ENCODE assay signal across 20 cellular contexts in genomic region chr22:41146573-41146972, GRCh38. TPM values are rescaled to one million over a fixed set of nuclear protein-coding genes. Genes with fewer than 3 reads are reported as not detected.
DNase-seq lines count a peak whose midpoint lies in the region; ATAC-seq and TF ChIP-seq lines count a peak whose summit lies in the region.
"Had no signal": no experiment of that assay in that cellular context is flagged by ENCODE, and none has a peak within 500 bp of the region (broad histone marks: within the 10 kb centered on the region; RNA-seq: fewer than 3 reads in every experiment).

No MANE protein-coding gene starts in this region.

- H3K79me2 ChIP-seq in GM23338 (replicated peaks; ENCODE audit: insufficient read depth), result peaks cover 10% of the 10 kb centered on the region; the same call in 1 of the 2 replicates

- peaks cover 40% of the 10 kb centered on the region for H4K20me1 ChIP-seq in GM23338 (replicated peaks; ENCODE audit: insufficient read depth)

- no peak overlapping the region for H3K4me2 ChIP-seq in GM23338

- H3K27ac ChIP-seq in GM23338 (ENCODE audit: low read depth), result peak overlapping the region; percentile 72; the same call in 1 of the 2 replicates
- H3K27ac ChIP-seq: SJCRH30 had no signal

- DNase-seq in ELR (ENCODE audit: low read depth) (peak; percentile 11), GM23338 (ENCODE audit: low spot score) (no peak), amniotic epithelial cell (ENCODE audit: low read depth) (peak; percentile 6), fibroblast of mammary gland (ENCODE audit: low read depth) (peak; percentile 5), posterior vena cava (ENCODE audit: low spot score) (no peak), NCI-H1694 (lab: John Stamatoyannopoulos, UW) (no peak), DMS53 treated with DMSO at 0.1 percent for 48 hours (lab: John Stamatoyannopoulos, UW; ENCODE audit: unreplicated experiment) (no peak)
- DNase-seq: C1 segment of cervical spinal cord; CD8-positive, alpha-beta memory T cell; DMS79 treated with DMSO at 0.1 percent for 48 hours; KG1; MG63; NCI-H1048; NCI-H1436; NCI-H2029; NCI-H446 treated with DMSO at 0.1 percent for 48 hours; NCI-H748 treated with DMSO at 0.1 percent for 48 hours had no signal

- peaks cover 94% of the 10 kb centered on the region for H3K36me3 Mint-ChIP-seq in GM23338 (ENCODE audit: low read depth)

- H3K9me2 ChIP-seq in GM23338 (ENCODE audit: insufficient read depth), result no peaks in the 10 kb centered on the region

- no peak overlapping the region for H3K4me3 ChIP-seq in GM23338
- H3K4me3 ChIP-seq in fibroblast of mammary gland (ENCODE audit: control insufficient read depth, low read depth, low read length), result no peak overlapping the region
- H3K4me3 ChIP-seq: MG63, SJCRH30 had no signal

- H3K9me3 Mint-ChIP-seq in GM23338, result no peaks in the 10 kb centered on the region; the same call in 2 of the 3 replicates
- H3K9me3 Mint-ChIP-seq: CD8-positive, alpha-beta memory T cell had no signal

- no peaks in the 10 kb centered on the region for H3K4me1 Mint-ChIP-seq in GM23338

- ATAC-seq in GM23338, result no peak
- no peak for ATAC-seq in HG03139 (IDR thresholded peaks at IDR 0.05; ENCODE audit: unreplicated experiment)
- ATAC-seq: HepG2 had no signal

- H3K27ac Mint-ChIP-seq in GM23338, result no peak overlapping the region; the same call in 1 of the 2 replicates

- TF ChIP-seq CTCF in GM23338 (conservative IDR thresholded peaks at IDR 0.05; ENCODE audit: low read depth in 2 of 2) (no peak), fibroblast of mammary gland (conservative IDR thresholded peaks at IDR 0.05; ENCODE audit: control insufficient read depth, insufficient read depth, low read depth, low read length) (no peak)

- H3F3A ChIP-seq in GM23338 (replicated peaks; ENCODE audit: low read depth), result peaks cover 51% of the 10 kb centered on the region

- H3K27me3 Mint-ChIP-seq in GM23338 (ENCODE audit: insufficient read depth, low read depth, poor library complexity), result peaks cover 6% of the 10 kb centered on the region
- H3K27me3 Mint-ChIP-seq: CD8-positive, alpha-beta memory T cell had no signal

- no peaks in the 10 kb centered on the region for H3K4me1 ChIP-seq in GM23338 (ENCODE audit: insufficient read depth)
- H3K4me1 ChIP-seq: SJCRH30 had no signal

- peaks cover 98% of the 10 kb centered on the region for H3K36me3 ChIP-seq in GM23338 (ENCODE audit: insufficient read depth)

- H2AFZ ChIP-seq in GM23338, result no peak overlapping the region

- H3K4me3 Mint-ChIP-seq in GM23338, result no peak overlapping the region
- H3K4me3 Mint-ChIP-seq: CD8-positive, alpha-beta memory T cell had no signal

- no peaks in the 10 kb centered on the region for H3K27me3 ChIP-seq in GM23338 (ENCODE audit: insufficient read depth)
- H3K27me3 ChIP-seq: MG63, SJCRH30 had no signal

- intact Hi-C loops in posterior vena cava (cut with DNase I), result no loop called here

TF ChIP-seq in GM23338, 12 proteins besides CTCF, POLR2A, EP300 and RAD21:
- TF ChIP-seq NANOG (IDR thresholded peaks at IDR 0.05; ENCODE audit: borderline replicate concordance) (no peak), ZNF331 (CRISPR knock-in tag; IDR thresholded peaks at IDR 0.05; ENCODE audit: low read depth) (no peak), POLR2AphosphoS5 (IDR thresholded peaks at IDR 0.05; ENCODE audit: low read depth) (no peak)

RNA-seq across cellular contexts. Expression of gene EP300, which starts 54.2 kb away (rescaled TPM):
- 129 and 130 TPM in 2 replicates for total RNA-seq in GM23338 (2014; rRNA removed; shearing (Covaris generic))
- 39.4 and 40.7 TPM in 2 replicates for polyA plus RNA-seq in GM23338 (2016; fragmentation: Nextera tagmentation; extraction: Ambion mirVana)
- 10 to 100 TPM; 48.7 to 50.9 TPM for total RNA-seq in posterior vena cava

RNA-seq across cellular contexts. Expression of gene L3MBTL2, which starts 58.5 kb away (rescaled TPM):
- 23.4 and 27.1 TPM in 2 replicates for total RNA-seq in GM23338 (2014; rRNA removed; shearing (Covaris generic))
- polyA plus RNA-seq in GM23338 (2016; fragmentation: Nextera tagmentation; extraction: Ambion mirVana), result 12.7 and 13.9 TPM in 2 replicates
- total RNA-seq in posterior vena cava, result 10 to 100 TPM; 15.4 to 19.0 TPM

Comparison
In these comparisons a context has a peak if more than half of its experiments do, and no peak if none do; other contexts are left out.
1. DNase-seq: peak in ELR (single experiment), amniotic epithelial cell (single experiment) and fibroblast of mammary gland (single experiment); none in GM23338 (single experiment), posterior vena cava (single experiment), NCI-H1694 (single experiment) and DMS53 treated with DMSO at 0.1 percent for 48 hours (single experiment).